In the genomic region with DNA sequence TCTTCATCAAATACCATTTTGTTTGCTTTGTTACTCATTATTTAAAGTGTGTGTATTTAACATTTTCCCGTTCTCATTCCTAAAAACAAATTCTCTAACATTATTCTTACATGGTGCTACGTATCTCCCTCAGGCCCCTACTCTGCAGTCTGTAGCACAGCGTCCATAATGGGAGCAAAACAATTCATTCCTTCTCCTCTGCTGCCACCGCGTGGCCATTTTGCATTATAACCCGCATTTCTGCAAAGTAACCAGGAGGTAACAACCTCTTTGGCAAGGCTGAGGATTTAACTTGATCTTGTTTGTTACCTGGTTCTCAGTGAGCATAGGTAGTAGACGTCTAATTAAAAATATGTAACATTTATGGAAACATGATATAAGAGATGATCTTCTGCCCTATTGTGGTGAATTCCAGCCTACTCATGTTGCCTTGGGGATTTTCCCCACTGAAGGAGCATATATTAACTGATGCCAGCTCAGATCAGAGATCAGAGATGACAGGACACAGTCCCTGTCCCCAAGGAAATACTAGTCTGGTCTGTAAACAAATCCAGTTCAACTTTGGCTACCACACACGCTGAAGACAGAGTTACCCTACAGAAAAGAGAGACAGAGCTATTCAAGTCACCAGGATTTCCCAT, we compare ENCODE assay signal across 9 cellular contexts. TPM values are rescaled to one million over a fixed set of nuclear protein-coding genes. Genes with fewer than 3 reads are reported as not detected.
A peak's percentile ranks its signal among the peaks of the same experiment; 100 is the strongest.
DNase-seq lines count a peak whose midpoint lies in the region; ATAC-seq and TF ChIP-seq lines count a peak whose summit lies in the region.
"Had no signal": no experiment of that assay in that cellular context is flagged by ENCODE, and none has a peak within 500 bp of the region (broad histone marks: within the 10 kb centered on the region; RNA-seq: fewer than 3 reads in every experiment).

No MANE protein-coding gene starts in this region.

- H3K36me3 ChIP-seq in KMS-11 (ENCODE audit: insufficient read depth) (no peaks in the 10 kb centered on the region), esophagus squamous epithelium (no peaks in the 10 kb centered on the region)

- TF ChIP-seq CTCF in KMS-11 (conservative IDR thresholded peaks at IDR 0.05; ENCODE audit: low read depth, low read length) (peak; percentile 97), esophagus squamous epithelium (IDR thresholded peaks at IDR 0.05) (peak; percentile 45 to 87 (median 83))

- peaks cover 0 to 7% (median 1%) of the 10 kb centered on the region in 3 donors for H3K36me3 Mint-ChIP-seq in naive thymus-derived CD8-positive, alpha-beta T cell

- no peak overlapping the region for H3K4me2 ChIP-seq in KMS-11

- peaks cover 7 to 29% (median 20%) of the 10 kb centered on the region in 4 donors for H3K4me1 Mint-ChIP-seq in naive thymus-derived CD8-positive, alpha-beta T cell
- H3K4me1 Mint-ChIP-seq in stimulated activated naive CD8-positive, alpha-beta T cell treated with anti-CD3 and anti-CD28 coated beads, Interleukin-15, amount 100 ng/mL, for 72 hours = peaks cover 22% of the 10 kb centered on the region

- H3K4me1 ChIP-seq in KMS-11 (ENCODE audit: low read depth, poor library complexity, severe bottlenecking) = no peaks in the 10 kb centered on the region
- H3K4me1 ChIP-seq in esophagus squamous epithelium = peaks cover 2 to 34% (median 7%) of the 10 kb centered on the region in 3 donors

- no peaks in the 10 kb centered on the region for H3K27me3 Mint-ChIP-seq in naive thymus-derived CD8-positive, alpha-beta T cell
- no peaks in the 10 kb centered on the region for H3K27me3 Mint-ChIP-seq in stimulated activated naive CD8-positive, alpha-beta T cell treated with anti-CD3 and anti-CD28 coated beads, Interleukin-15, amount 100 ng/mL, for 72 hours
- H3K27me3 Mint-ChIP-seq: activated naive CD8-positive, alpha-beta T cell had no signal

- ATAC-seq in GM21515 (IDR thresholded peaks at IDR 0.05; ENCODE audit: unreplicated experiment) = peak; percentile 88
- ATAC-seq in naive thymus-derived CD8-positive, alpha-beta T cell = peak; percentile 93 to 96
- peak; percentile 53 for ATAC-seq in stimulated activated naive CD8-positive, alpha-beta T cell treated with anti-CD3 and anti-CD28 coated beads, Interleukin-15, amount 100 ng/mL, for 72 hours

- no peak overlapping the region for H2AFZ ChIP-seq in KMS-11 (ENCODE audit: low read depth)

- H3K9me3 Mint-ChIP-seq in naive thymus-derived CD8-positive, alpha-beta T cell = no peaks in the 10 kb centered on the region
- H3K9me3 Mint-ChIP-seq in stimulated activated naive CD8-positive, alpha-beta T cell treated with anti-CD3 and anti-CD28 coated beads, Interleukin-15, amount 100 ng/mL, for 72 hours = peaks cover 3 to 12% of the 10 kb centered on the region in 2 donors

- no peak overlapping the region for H3K9ac ChIP-seq in KMS-11

- no peaks in the 10 kb centered on the region for H3K79me2 ChIP-seq in KMS-11 (ENCODE audit: insufficient read depth, low read depth)

- no peak for TF ChIP-seq POLR2A in esophagus squamous epithelium (IDR thresholded peaks at IDR 0.05)

- no peaks in the 10 kb centered on the region for H4K20me1 ChIP-seq in KMS-11 (ENCODE audit: insufficient read depth)

- 0 to 2% methylated on average over 8 of the region's 8 CpGs for WGBS in esophagus squamous epithelium, 2 donors

- POLR2A ChIA-PET in naive thymus-derived CD8-positive, alpha-beta T cell (lab: Charles Lee) = interaction anchor here (1.1 kb wide), 1 partner anchor 348 kb away, joined by 3 read pairs; no protein-coding TSS in a partner anchor

- H3K27ac Mint-ChIP-seq in naive thymus-derived CD8-positive, alpha-beta T cell = no peak overlapping the region
- no peak overlapping the region for H3K27ac Mint-ChIP-seq in stimulated activated naive CD8-positive, alpha-beta T cell treated with anti-CD3 and anti-CD28 coated beads, Interleukin-15, amount 100 ng/mL, for 72 hours
- H3K27ac Mint-ChIP-seq: activated naive CD8-positive, alpha-beta T cell had no signal

- no peak overlapping the region for H3K4me3 Mint-ChIP-seq in naive thymus-derived CD8-positive, alpha-beta T cell
- no peak overlapping the region for H3K4me3 Mint-ChIP-seq in stimulated activated naive CD8-positive, alpha-beta T cell treated with anti-CD3 and anti-CD28 coated beads, Interleukin-15, amount 100 ng/mL, for 72 hours
- H3K4me3 Mint-ChIP-seq: activated naive CD8-positive, alpha-beta T cell had no signal

- H3K27ac ChIP-seq in KMS-11 = no peak overlapping the region
- H3K27ac ChIP-seq in esophagus squamous epithelium = no peak overlapping the region

- peaks cover 0 to 6% (median 0%) of the 10 kb centered on the region in 3 donors for H3K9me3 ChIP-seq in esophagus squamous epithelium

- DNase-seq in D341Med (ENCODE audit: low spot score) (peak; percentile 76), OCI-M2 (lab: John Stamatoyannopoulos, UW; ENCODE audit: unreplicated experiment) (peak; percentile 57), activated T-cell treated with anti-CD3 and anti-CD28 coated beads for 48 hours (ENCODE audit: low read depth) (peak; percentile 57), esophagus squamous epithelium (lab: John Stamatoyannopoulos, UW) (no peak)
- DNase-seq in naive thymus-derived CD8-positive, alpha-beta T cell = peak; percentile 55 to 81 (median 72)
- peak; percentile 64 to 72 for DNase-seq in stimulated activated naive CD8-positive, alpha-beta T cell treated with anti-CD3 and anti-CD28 coated beads, Interleukin-15, amount 100 ng/mL, for 72 hours

- H3K27me3 ChIP-seq in KMS-11 (ENCODE audit: insufficient read depth, low read depth) (no peaks in the 10 kb centered on the region), esophagus squamous epithelium (no peaks in the 10 kb centered on the region)

- H3K4me3 ChIP-seq in KMS-11 (IDR thresholded peaks at IDR 0.05; ENCODE audit: insufficient read depth, low read depth, low read length) = no peak overlapping the region
- H3K4me3 ChIP-seq in esophagus squamous epithelium = peak overlapping the region in 1 of 4 donors; percentile 0

- intact Hi-C loops in esophagus squamous epithelium (cut with DNase I) = loop anchor here (5.0 kb wide), 1 partner anchor 348 kb away; no protein-coding TSS in a partner anchor

RNA-seq across cellular contexts. Expression of a gene that starts 10.5 kb away (rescaled TPM):
- total RNA-seq in esophagus squamous epithelium = not detected
- total RNA-seq in naive thymus-derived CD8-positive, alpha-beta T cell = not detected
- not detected for polyA plus RNA-seq in naive thymus-derived CD8-positive, alpha-beta T cell

RNA-seq across cellular contexts. Expression of a gene that starts 18.0 kb away (rescaled TPM):
- total RNA-seq in esophagus squamous epithelium = 10 to 100 TPM in 3 of 4 donors, 1 to 10 TPM in 1; 9.7 to 17.0 (median 14.3) TPM
- 10 to 100 TPM; 19.6 to 20.8 TPM for total RNA-seq in naive thymus-derived CD8-positive, alpha-beta T cell
- 10 to 100 TPM in 1 of 3 donors, 1 to 10 TPM in 2; 7.8 to 10.8 (median 8.3) TPM for polyA plus RNA-seq in naive thymus-derived CD8-positive, alpha-beta T cell

RNA-seq across cellular contexts. Expression of a gene that starts 21.7 kb away (rescaled TPM):
- not detected for total RNA-seq in esophagus squamous epithelium
- not detected for total RNA-seq in naive thymus-derived CD8-positive, alpha-beta T cell
- not detected for polyA plus RNA-seq in naive thymus-derived CD8-positive, alpha-beta T cell
